In genomic region chr15:99122831-99123705, GRCh38 we compare ENCODE assay signal across 9 cellular contexts. TPM values are rescaled to one million over a fixed set of nuclear protein-coding genes. Genes with fewer than 3 reads are reported as not detected.
A peak's percentile ranks its signal among the peaks of the same experiment; 100 is the strongest.
DNase-seq lines count a peak whose midpoint lies in the region; ATAC-seq, FAIRE-seq and TF ChIP-seq lines count a peak whose summit lies in the region.
"Had no signal": no experiment of that assay in that cellular context is flagged by ENCODE, and none has a peak within 500 bp of the region (broad histone marks: within the 10 kb centered on the region; RNA-seq: fewer than 3 reads in every experiment).

No MANE protein-coding gene starts in this region.

- no peaks in the 10 kb centered on the region for H3K79me2 ChIP-seq in astrocyte (ENCODE audit: insufficient read depth, low read length)

- H3K27me3 ChIP-seq in astrocyte (ENCODE audit: insufficient read depth, low read length) = no peaks in the 10 kb centered on the region

- peak; percentile 24 for DNase-seq in Caki2 (ENCODE audit: low read depth)
- DNase-seq in astrocyte (ENCODE audit: low read depth) = no peak
- DNase-seq in hepatic stellate cell (ENCODE audit: low spot score) = peak; percentile 26
- DNase-seq in skeletal muscle cell (ENCODE audit: low read depth) = no peak
- DNase-seq in stimulated activated naive CD4-positive, alpha-beta T cell treated with Interleukin-2 at 50 U/mL for 16 hours (lab: John Stamatoyannopoulos, UW) = no peak
- no peak for DNase-seq in GDM1 (lab: John Stamatoyannopoulos, UW)
- no peak for DNase-seq in effector CD8-positive, alpha-beta T cell (lab: John Stamatoyannopoulos, UW)

- FAIRE-seq in astrocyte (lab: Jason Lieb, UNC) = no peak

- peak overlapping the region; percentile 95 for H3K27ac Mint-ChIP-seq in astrocyte (ENCODE audit: unreplicated experiment)
- H3K27ac Mint-ChIP-seq in stimulated activated memory B cell treated with anti-CD40 and anti-IgM and Interleukin-4, amounts not matched to agents 10 μg/mL and 1 μg/mL and 100 μg/mL, for 72 hours = no peak overlapping the region
- H3K27ac Mint-ChIP-seq: activated T-helper 1 cell treated with anti-CD3 and anti-CD28 coated beads, Interleukin-12 subunit alpha, Interleukin-12 subunit beta, Interleukin-2, Interleukin-4 antibody, amounts not matched to agents 30 ng/mL and 10 ng/mL and 1 ng/mL, durations not matched to agents 14 hours and 24 hours and 36 hours had no signal

- no peaks in the 10 kb centered on the region for H3K9me3 ChIP-seq in astrocyte (ENCODE audit: insufficient read depth, low read depth, low read length)

- peak overlapping the region; percentile 40 for H3K4me3 ChIP-seq in astrocyte (ENCODE audit: insufficient read depth, low read depth, low read length)
- H3K4me3 ChIP-seq in skeletal muscle cell (ENCODE audit: low read depth, low read length) = peak overlapping the region; percentile 24

- no peaks in the 10 kb centered on the region for H3K27me3 Mint-ChIP-seq in astrocyte (ENCODE audit: low read depth, unreplicated experiment)
- peaks cover 35% of the 10 kb centered on the region for H3K27me3 Mint-ChIP-seq in stimulated activated memory B cell treated with anti-CD40 and anti-IgM and Interleukin-4, amounts not matched to agents 10 μg/mL and 1 μg/mL and 100 μg/mL, for 72 hours

- peaks cover 36% of the 10 kb centered on the region for H3K4me1 ChIP-seq in astrocyte (ENCODE audit: insufficient read depth, low read length)

- H3K4me1 Mint-ChIP-seq in astrocyte (ENCODE audit: low read depth, unreplicated experiment) = peaks cover 65% of the 10 kb centered on the region
- H3K4me1 Mint-ChIP-seq in stimulated activated memory B cell treated with anti-CD40 and anti-IgM and Interleukin-4, amounts not matched to agents 10 μg/mL and 1 μg/mL and 100 μg/mL, for 72 hours = no peaks in the 10 kb centered on the region

- no peak for TF ChIP-seq CTCF in astrocyte (IDR thresholded peaks at IDR 0.05; ENCODE audit: insufficient read depth, low read depth, low read length)

- in situ Hi-C loops in Caki2 (cut with HindIII; ENCODE audit: low pct_unique_long_range_greater_than_20kb, low sequenced_read_pairs) = no loop called here

- H3K4me2 ChIP-seq in astrocyte (ENCODE audit: low read length) = peak overlapping the region; percentile 87

- H3K27ac ChIP-seq in astrocyte (ENCODE audit: low read depth, low read length) = peak overlapping the region; percentile 85

- no peaks in the 10 kb centered on the region for H3K36me3 ChIP-seq in astrocyte (ENCODE audit: insufficient read depth, low read length)

- peaks cover 19% of the 10 kb centered on the region for H3K36me3 Mint-ChIP-seq in astrocyte (ENCODE audit: low read depth, unreplicated experiment)
- H3K36me3 Mint-ChIP-seq in stimulated activated memory B cell treated with anti-CD40 and anti-IgM and Interleukin-4, amounts not matched to agents 10 μg/mL and 1 μg/mL and 100 μg/mL, for 72 hours = no peaks in the 10 kb centered on the region

- peak overlapping the region; percentile 50 for H2AFZ ChIP-seq in astrocyte (ENCODE audit: low read depth, low read length)

- H3K9ac ChIP-seq in astrocyte (ENCODE audit: low read length) = peak overlapping the region; percentile 62

- H3K4me3 Mint-ChIP-seq in astrocyte (ENCODE audit: unreplicated experiment) = peak overlapping the region; percentile 68
- no peak overlapping the region for H3K4me3 Mint-ChIP-seq in stimulated activated memory B cell treated with anti-CD40 and anti-IgM and Interleukin-4, amounts not matched to agents 10 μg/mL and 1 μg/mL and 100 μg/mL, for 72 hours
- H3K4me3 Mint-ChIP-seq: activated T-helper 1 cell treated with anti-CD3 and anti-CD28 coated beads, Interleukin-12 subunit alpha, Interleukin-12 subunit beta, Interleukin-2, Interleukin-4 antibody, amounts not matched to agents 30 ng/mL and 10 ng/mL and 1 ng/mL, durations not matched to agents 14 hours and 24 hours and 36 hours had no signal

- no peak for ATAC-seq in stimulated activated memory B cell treated with anti-CD40 and anti-IgM and Interleukin-4, amounts not matched to agents 10 μg/mL and 1 μg/mL and 100 μg/mL, for 72 hours

- H3K9me3 Mint-ChIP-seq in astrocyte (ENCODE audit: unreplicated experiment) = peaks cover 2% of the 10 kb centered on the region
- no peaks in the 10 kb centered on the region for H3K9me3 Mint-ChIP-seq in stimulated activated memory B cell treated with anti-CD40 and anti-IgM and Interleukin-4, amounts not matched to agents 10 μg/mL and 1 μg/mL and 100 μg/mL, for 72 hours
- H3K9me3 Mint-ChIP-seq: activated T-helper 1 cell treated with anti-CD3 and anti-CD28 coated beads, Interleukin-12 subunit alpha, Interleukin-12 subunit beta, Interleukin-2, Interleukin-4 antibody, amounts not matched to agents 30 ng/mL and 10 ng/mL and 1 ng/mL, durations not matched to agents 14 hours and 24 hours and 36 hours had no signal

- no peaks in the 10 kb centered on the region for H4K20me1 ChIP-seq in astrocyte (ENCODE audit: insufficient read depth, low read length)

RNA-seq across cellular contexts. Expression of gene SYNM, which starts 18.2 kb away (rescaled TPM):
- total RNA-seq in Caki2 (2014; rRNA removed; shearing (Covaris generic); ENCODE audit: low replicate concordance) = 7.3 and 8.3 TPM in 2 replicates
- total RNA-seq in astrocyte = 9.7 and 10.1 TPM in 2 replicates

Comparison
In these comparisons a context has a peak if more than half of its experiments do, and no peak if none do; other contexts are left out.
1. DNase-seq: peak in Caki2 (single experiment) and hepatic stellate cell (single experiment); none in astrocyte (single experiment), skeletal muscle cell (single experiment), stimulated activated naive CD4-positive, alpha-beta T cell treated with Interleukin-2 at 50 U/mL for 16 hours (single experiment), GDM1 (single experiment) and effector CD8-positive, alpha-beta T cell (single experiment).